8 cellular contexts compared by ENCODE assay signal in the genomic region with DNA sequence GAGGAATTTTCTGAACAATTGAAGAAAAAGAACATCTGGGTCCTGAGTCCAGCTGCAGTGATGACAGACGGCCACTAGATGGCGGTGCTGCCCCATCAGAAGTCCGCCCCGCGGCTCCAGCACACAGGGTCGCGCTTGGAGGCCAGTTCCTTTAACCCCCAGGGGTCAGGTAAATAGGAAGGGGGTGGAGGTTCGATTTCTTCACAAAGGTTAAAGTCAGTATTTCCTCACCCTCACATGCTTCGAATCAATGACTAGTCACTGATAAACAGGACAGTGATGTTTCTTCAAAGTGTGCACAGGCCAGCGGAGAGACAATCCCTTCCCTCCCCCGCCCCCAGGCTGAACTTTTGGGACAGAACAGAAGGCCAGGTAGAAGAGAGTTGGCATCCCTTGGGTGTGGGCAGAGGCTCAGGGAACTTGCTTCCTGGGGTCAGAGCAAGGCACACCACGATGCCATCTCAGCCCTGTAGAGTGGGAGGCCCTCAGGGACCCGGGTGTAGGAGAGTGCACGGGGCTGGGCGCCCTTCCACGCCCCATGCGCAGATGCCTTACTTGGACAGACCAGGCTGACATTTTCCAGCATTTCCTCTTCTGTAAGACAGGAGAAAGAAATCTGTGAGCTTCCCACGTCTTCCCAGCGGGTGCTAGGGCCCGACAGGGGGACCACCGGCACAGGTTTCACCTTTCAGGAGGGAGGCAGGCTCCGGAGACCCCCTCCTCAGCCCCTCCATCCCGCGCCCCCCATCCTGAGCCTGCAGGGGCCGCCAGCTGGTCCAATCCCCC. TPM values are rescaled to one million over a fixed set of nuclear protein-coding genes. Genes with fewer than 3 reads are reported as not detected.
A peak's percentile ranks its signal among the peaks of the same experiment; 100 is the strongest.
DNase-seq lines count a peak whose midpoint lies in the region; ATAC-seq and TF ChIP-seq lines count a peak whose summit lies in the region.

No MANE protein-coding gene starts in this region.

- peak; percentile 45 for DNase-seq in NCI-H2196 (lab: John Stamatoyannopoulos, UW; ENCODE audit: unreplicated experiment)
- DNase-seq in activated CD8-positive, alpha-beta memory T cell treated with anti-CD3 and anti-CD28 coated beads, Interleukin-2, amount 10 ng/mL, durations not matched to agents 7 days and 5 days = peak; percentile 58
- DNase-seq in epithelial cell of esophagus (ENCODE audit: low read depth) = peak; percentile 48
- peak; percentile 53 to 79 for DNase-seq in mesothelial cell of epicardium (ENCODE audit: low spot score in 2 of 2, unreplicated experiment in 2 of 2)
- peak; percentile 75 for DNase-seq in stimulated activated CD8-positive, alpha-beta memory T cell treated with anti-CD3 and anti-CD28 coated beads, Interleukin-4, amount 100 ng/mL, for 48 hours

- no peaks in the 10 kb centered on the region for H3K36me3 Mint-ChIP-seq in activated CD8-positive, alpha-beta memory T cell treated with anti-CD3 and anti-CD28 coated beads, Interleukin-2, amount 10 ng/mL, durations not matched to agents 7 days and 5 days
- no peaks in the 10 kb centered on the region for H3K36me3 Mint-ChIP-seq in mesothelial cell of epicardium

- peak; percentile 94 for TF ChIP-seq CTCF in 22Rv1 (IDR thresholded peaks at IDR 0.05)
- peak; percentile 94 for TF ChIP-seq CTCF in GM12875 (IDR thresholded peaks at IDR 0.05; ENCODE audit: borderline replicate concordance, insufficient read depth, low read depth, low read length)
- peak; percentile 99 for TF ChIP-seq CTCF in epithelial cell of esophagus (IDR thresholded peaks at IDR 0.05; ENCODE audit: insufficient read depth, low read depth, low read length, missing control alignments)
- peak; percentile 99 for TF ChIP-seq CTCF in mesothelial cell of epicardium (IDR thresholded peaks at IDR 0.05; ENCODE audit: unreplicated experiment)

- no peak overlapping the region for H3K27ac Mint-ChIP-seq in activated CD8-positive, alpha-beta memory T cell treated with anti-CD3 and anti-CD28 coated beads, Interleukin-2, amount 10 ng/mL, durations not matched to agents 7 days and 5 days
- no peak overlapping the region for H3K27ac Mint-ChIP-seq in mesothelial cell of epicardium

- H3K4me1 Mint-ChIP-seq in activated CD8-positive, alpha-beta memory T cell treated with anti-CD3 and anti-CD28 coated beads, Interleukin-2, amount 10 ng/mL, durations not matched to agents 7 days and 5 days = peaks cover 3% of the 10 kb centered on the region
- H3K4me1 Mint-ChIP-seq in mesothelial cell of epicardium = peaks cover 8% of the 10 kb centered on the region

- H3K4me3 ChIP-seq in GM12875 (ENCODE audit: low read depth, low read length) (no peak overlapping the region), epithelial cell of esophagus (ENCODE audit: low read length) (no peak overlapping the region)

- H3K27me3 Mint-ChIP-seq in activated CD8-positive, alpha-beta memory T cell treated with anti-CD3 and anti-CD28 coated beads, Interleukin-2, amount 10 ng/mL, durations not matched to agents 7 days and 5 days = peaks cover 28% of the 10 kb centered on the region
- H3K27me3 Mint-ChIP-seq in mesothelial cell of epicardium (ENCODE audit: low read depth) = peaks cover 84% of the 10 kb centered on the region

- peak; percentile 75 for ATAC-seq in HG02884 (IDR thresholded peaks at IDR 0.05; ENCODE audit: unreplicated experiment)
- ATAC-seq in activated CD8-positive, alpha-beta memory T cell treated with anti-CD3 and anti-CD28 coated beads, Interleukin-2, amount 10 ng/mL, durations not matched to agents 7 days and 5 days = peak; percentile 66

- CTCF ChIA-PET in activated CD8-positive, alpha-beta memory T cell treated with anti-CD3 and anti-CD28 coated beads, Interleukin-2, amount 10 ng/mL, durations not matched to agents 7 days and 5 days (lab: Charles Lee) = interaction anchor here (0.6 to 1.6 kb wide), 11 partner anchors 9 to 1889 kb away, joined by 3 to 10 read pairs (median 4); no protein-coding TSS in a partner anchor

- no peak overlapping the region for H3K27ac ChIP-seq in 22Rv1

- no peaks in the 10 kb centered on the region for H3K9me3 Mint-ChIP-seq in activated CD8-positive, alpha-beta memory T cell treated with anti-CD3 and anti-CD28 coated beads, Interleukin-2, amount 10 ng/mL, durations not matched to agents 7 days and 5 days (ENCODE audit: low read depth)
- no peaks in the 10 kb centered on the region for H3K9me3 Mint-ChIP-seq in mesothelial cell of epicardium

- H3K4me3 Mint-ChIP-seq in activated CD8-positive, alpha-beta memory T cell treated with anti-CD3 and anti-CD28 coated beads, Interleukin-2, amount 10 ng/mL, durations not matched to agents 7 days and 5 days = no peak overlapping the region
- H3K4me3 Mint-ChIP-seq in mesothelial cell of epicardium = peak overlapping the region; percentile 58

RNA-seq across cellular contexts. Expression of a gene that starts 0.7 kb away (rescaled TPM):
- total RNA-seq in activated CD8-positive, alpha-beta memory T cell treated with anti-CD3 and anti-CD28 coated beads, Interleukin-2, amount 10 ng/mL, durations not matched to agents 7 days and 5 days = not detected
- total RNA-seq in mesothelial cell of epicardium = 0.13 to 0.23 TPM (median 0.22 TPM) in 3 replicates
